Comparison of ENCODE assay signal across 11 cellular contexts in genomic region chr7:27191716-27192545, GRCh38. TPM values are rescaled to one million over a fixed set of nuclear protein-coding genes. Genes with fewer than 3 reads are reported as not detected.
DNase-seq lines count a peak whose midpoint lies in the region; ATAC-seq, FAIRE-seq and TF ChIP-seq lines count a peak whose summit lies in the region.
"Had no signal": no experiment of that assay in that cellular context is flagged by ENCODE, and none has a peak within 500 bp of the region (broad histone marks: within the 10 kb centered on the region; RNA-seq: fewer than 3 reads in every experiment).

No MANE protein-coding gene starts in this region.

- peaks cover 91% of the 10 kb centered on the region for H3K27me3 Mint-ChIP-seq in neural progenitor cell (ENCODE audit: insufficient read depth, low read depth)

- H3K56ac ChIP-seq in H1 (replicated peaks; ENCODE audit: insufficient read length, low read depth, low read length) = no peak overlapping the region

- H4K20me1 ChIP-seq in H1 (replicated peaks in 1 of 2; ENCODE audit: control insufficient read depth in 1 of 2, insufficient read depth in 2 of 2, low read length in 2 of 2) (peaks cover 22 to 53% of the 10 kb centered on the region in 2 experiments), neural progenitor cell (ENCODE audit: low read depth) (peaks cover 91% of the 10 kb centered on the region)

- H3K9ac ChIP-seq in H1 (replicated peaks in 1 of 4; ENCODE audit: extremely low read depth in 1 of 4, low read depth in 3 of 4, low read length in 3 of 4) (no peak overlapping the region), neural progenitor cell (no peak overlapping the region)

- intact Hi-C loops in heart right ventricle (cut with DNase I) (loop anchor here in 7 of 10 donors (5.0 to 10.0 kb wide), 5 partner anchors 583 to 903 kb away; no protein-coding TSS in a partner anchor), Right ventricle myocardium inferior (cut with DNase I) (no loop called here)

- peaks cover 5% of the 10 kb centered on the region for H3F3A ChIP-seq in neural progenitor cell (ENCODE audit: low read depth)

- H3K4me1 ChIP-seq in heart right ventricle (peaks cover 14 to 43% (median 32%) of the 10 kb centered on the region in 9 donors), H1 (replicated peaks in 1 of 4; ENCODE audit: control insufficient read depth in 3 of 4, insufficient read depth in 4 of 4, low read length in 3 of 4) (peaks cover 0 to 17% (median 12%) of the 10 kb centered on the region in 4 experiments; a peak in 5 of 7 replicates), neural progenitor cell (no peaks in the 10 kb centered on the region)

- H2BK5ac ChIP-seq in H1 (ENCODE audit: low read depth, low read length) = no peak overlapping the region

- CTCF ChIA-PET in H1 (lab: Charles Lee; ENCODE audit: partially characterized antibody) = interaction anchor here (1.1 to 9.1 kb wide), 3 partner anchors 12 to 17 kb away, joined by 3 to 64 read pairs (median 22); no protein-coding TSS in a partner anchor

- H3K36me3 ChIP-seq in heart right ventricle (no peaks in the 10 kb centered on the region), H1 (ENCODE audit: control insufficient read depth in 2 of 4, insufficient read depth in 4 of 4, low read length in 3 of 4) (peaks cover 0 to 10% (median 0%) of the 10 kb centered on the region in 4 experiments; a peak in 1 of 8 replicates), neural progenitor cell (no peaks in the 10 kb centered on the region)

- no peak overlapping the region for H2BK120ac ChIP-seq in H1 (replicated peaks; ENCODE audit: low read depth, low read length)

- H3K18ac ChIP-seq in H1 (ENCODE audit: extremely low read depth, low read length) = no peak overlapping the region

- H2BK20ac ChIP-seq in H1 (ENCODE audit: low read length) = no peak overlapping the region

- no peak for TF ChIP-seq CTCF in heart right ventricle (IDR thresholded peaks at IDR 0.05)
- TF ChIP-seq CTCF in H1 (IDR thresholded peaks at IDR 0.05; ENCODE audit: control extremely low read depth in 1 of 3, insufficient read depth in 1 of 3, low read depth in 1 of 3, low read length in 3 of 3) = no peak
- no peak for TF ChIP-seq CTCF in neural progenitor cell (IDR thresholded peaks at IDR 0.05)

- H2BK15ac ChIP-seq in H1 (ENCODE audit: low read length) = no peak overlapping the region

- H4K91ac ChIP-seq in H1 (replicated peaks; ENCODE audit: insufficient read length, low read length) = no peak overlapping the region

- no peak for FAIRE-seq in H1 (lab: Jason Lieb, UNC)

- no peak overlapping the region for H4K5ac ChIP-seq in H1 (ENCODE audit: insufficient read length, low read depth, low read length)

- no peak overlapping the region for H4K8ac ChIP-seq in H1 (ENCODE audit: extremely low read depth, insufficient read depth, low read length)

- H3K27ac ChIP-seq in heart right ventricle (no peak overlapping the region), H1 (ENCODE audit: low read depth, low read length) (no peak overlapping the region), neural progenitor cell (no peak overlapping the region)
- H3K27ac ChIP-seq: C4-2B had no signal

- no peaks in the 10 kb centered on the region for H3K79me1 ChIP-seq in H1 (ENCODE audit: low read depth, low read length)

- peaks cover 2% of the 10 kb centered on the region for H3K4me1 Mint-ChIP-seq in neural progenitor cell

- H3K23me2 ChIP-seq in H1 (ENCODE audit: low read depth, low read length) = no peaks in the 10 kb centered on the region

- WGBS in heart right ventricle, 2 donors = 11 to 15% methylated on average over 43 of the region's 43 CpGs
- WGBS in H1 (ENCODE audit: extremely low coverage in 1 of 2, insufficient coverage in 1 of 2, insufficient read length in 1 of 2, insufficient replicate concordance in 2 of 2, low coverage in 1 of 2, low lambda C conversion rate in 2 of 2, missing lambda C conversion rate in 1 of 2), 2 experiments = 9% methylated on average over 33 of the region's 43 CpGs; no CpG with 5 or more reads in 1 of the 2 experiments

- H3K4me2 ChIP-seq in H1 (ENCODE audit: insufficient read depth in 1 of 2, low read depth in 2 of 2, low read length in 2 of 2) = peak overlapping the region; percentile 18 to 56; a peak in 3 of 4 replicates
- H3K4me2 ChIP-seq in neural progenitor cell = peak overlapping the region; percentile 29

- no peak overlapping the region for H3K27ac Mint-ChIP-seq in neural progenitor cell

- H3K4ac ChIP-seq in H1 (replicated peaks; ENCODE audit: insufficient read length, low read depth, low read length) = no peak overlapping the region

- no peak overlapping the region for H3K4me3 Mint-ChIP-seq in neural progenitor cell

- H2AK5ac ChIP-seq in H1 (ENCODE audit: low read depth, low read length) = no peak overlapping the region

- H3K36me3 Mint-ChIP-seq in neural progenitor cell = no peaks in the 10 kb centered on the region

- H3K4me3 ChIP-seq in heart right ventricle (peak overlapping the region in 7 of 10 donors; percentile 9 to 41 (median 30)), H1 (ENCODE audit: extremely low read depth in 1 of 4, insufficient read depth in 2 of 4, low read depth in 3 of 4, low read length in 4 of 4) (peak overlapping the region in 1 of 4 experiments; percentile 26; a peak in 1 of 8 replicates), neural progenitor cell (no peak overlapping the region)

- DNase-seq in heart right ventricle = no peak
- DNase-seq in Right ventricle myocardium inferior (ENCODE audit: missing footprints) = no peak
- peak in 1 of 2 experiments; percentile 72 for DNase-seq in H1 (ENCODE audit: low read depth in 1 of 2, low spot score in 2 of 2)
- no peak for DNase-seq in neural progenitor cell (ENCODE audit: low spot score)
- no peak for DNase-seq in HK-2 (ENCODE audit: unreplicated experiment)
- no peak for DNase-seq in cortex of kidney (lab: John Stamatoyannopoulos, UW)
- DNase-seq: left cardiac atrium, NCI-H2171 had no signal

- TF ChIP-seq POLR2A in H1 (IDR thresholded peaks at IDR 0.05; ENCODE audit: control extremely low read depth in 1 of 2, low read depth in 2 of 2, low read length in 2 of 2) = no peak

- 0 out of 2 replicates have a peak overlapping the region, but pooled peaks have one; percentile 27 for H2BK12ac ChIP-seq in H1 (ENCODE audit: low read depth, low read length)

- H3K23ac ChIP-seq in H1 (ENCODE audit: insufficient read length) = no peak overlapping the region

- ATAC-seq in heart right ventricle (no peak), Right ventricle myocardium inferior (no peak), GM18907 (IDR thresholded peaks at IDR 0.05; ENCODE audit: unreplicated experiment) (no peak), HG02763 (IDR thresholded peaks at IDR 0.05; ENCODE audit: unreplicated experiment) (no peak)

- no peaks in the 10 kb centered on the region for H3K79me2 ChIP-seq in H1 (ENCODE audit: control insufficient read depth in 1 of 2, insufficient read depth in 2 of 2, low read length in 2 of 2)
- H3K79me2 ChIP-seq in neural progenitor cell (ENCODE audit: low read depth) = no peaks in the 10 kb centered on the region

- TF ChIP-seq EP300 in H1 (IDR thresholded peaks at IDR 0.05; ENCODE audit: borderline replicate concordance in 1 of 2, low read depth in 2 of 2, low read length in 2 of 2) = no peak

- H3K9me3 ChIP-seq in heart right ventricle (no peaks in the 10 kb centered on the region), H1 (ENCODE audit: insufficient read depth in 2 of 2, low read depth in 1 of 2, low read length in 1 of 2) (peaks cover 0 to 3% of the 10 kb centered on the region in 2 experiments; a peak in 1 of 4 replicates), neural progenitor cell (ENCODE audit: low read depth) (no peaks in the 10 kb centered on the region)

- peaks cover 62 to 100% (median 100%) of the 10 kb centered on the region in 7 donors for H3K27me3 ChIP-seq in heart right ventricle
- H3K27me3 ChIP-seq in H1 (replicated peaks in 1 of 4; ENCODE audit: control insufficient read depth in 3 of 4, extremely low read depth in 1 of 4, insufficient read depth in 3 of 4, low read length in 3 of 4) = peaks cover 83 to 100% (median 95%) of the 10 kb centered on the region in 4 experiments
- H3K27me3 ChIP-seq in neural progenitor cell = peaks cover 100% of the 10 kb centered on the region

- no peak overlapping the region for H2AFZ ChIP-seq in H1 (ENCODE audit: low read length)
- H2AFZ ChIP-seq in neural progenitor cell (replicated peaks) = no peak overlapping the region

- H3K14ac ChIP-seq in H1 (ENCODE audit: insufficient read length) = no peak overlapping the region

- POLR2A ChIA-PET in H1 (lab: Charles Lee; ENCODE audit: partially characterized antibody) = interaction anchor here (1.1 kb wide), 1 partner anchor 18 kb away, joined by 3 read pairs; no protein-coding TSS in a partner anchor

- no peak for TF ChIP-seq RAD21 in H1 (IDR thresholded peaks at IDR 0.05 in 1 of 2, conservative IDR thresholded peaks at IDR 0.05 in 1 of 2; ENCODE audit: low read depth in 2 of 2, low read length in 2 of 2)

- peaks cover 14% of the 10 kb centered on the region for H3K9me3 Mint-ChIP-seq in neural progenitor cell

RNA-seq across cellular contexts. Expression of gene HOXA11, which starts 6.9 kb away (rescaled TPM):
- total RNA-seq in heart right ventricle = not detected
- not detected for polyA plus RNA-seq in heart right ventricle
- total RNA-seq in Right ventricle myocardium inferior = not detected
- total RNA-seq in H1 (2021; fragmentation: NEBNext Ultra II Directional; extraction: Animal tissue kit (Norgen Biotek cat#: 25700)) = not detected in 2 replicates
- polyA plus RNA-seq in H1 (2011; rRNA removed) = not detected in 2 replicates
- not detected for polyA plus RNA-seq in H1 (2011; cell fraction: cytosol; rRNA removed)
- polyA plus RNA-seq in H1 (2011; cell fraction: nucleus; rRNA removed) = not detected
- polyA plus RNA-seq in H1 (2012, experiment 1 of 2) = not detected in 4 replicates
- not detected for polyA plus RNA-seq in H1 (2012, experiment 2 of 2)
- polyA plus RNA-seq in H1 (2013, experiment 1 of 2) = not detected
- not detected for polyA plus RNA-seq in H1 (2013, experiment 2 of 2)
- not detected in 2 replicates for polyA minus RNA-seq in H1 (2011; rRNA and poly(A)+ RNA removed)
- polyA minus RNA-seq in H1 (2011; cell fraction: cytosol; rRNA and poly(A)+ RNA removed) = not detected
- polyA minus RNA-seq in H1 (2011; cell fraction: nucleus; rRNA and poly(A)+ RNA removed) = not detected
- not detected in 2 replicates for total RNA-seq in neural progenitor cell (ENCODE audit: low replicate concordance)
- total RNA-seq: left cardiac atrium had no signal

RNA-seq across cellular contexts. Expression of gene HOXA13, which starts 8.0 kb away (rescaled TPM):
- not detected for total RNA-seq in heart right ventricle
- not detected for polyA plus RNA-seq in heart right ventricle
- not detected for total RNA-seq in Right ventricle myocardium inferior
- not detected in 2 replicates for total RNA-seq in H1 (2021; fragmentation: NEBNext Ultra II Directional; extraction: Animal tissue kit (Norgen Biotek cat#: 25700))
- polyA plus RNA-seq in H1 (2011; rRNA removed) = not detected in 2 replicates
- not detected for polyA plus RNA-seq in H1 (2011; cell fraction: cytosol; rRNA removed)
- not detected for polyA plus RNA-seq in H1 (2011; cell fraction: nucleus; rRNA removed)
- polyA plus RNA-seq in H1 (2012, experiment 1 of 2) = 0.07 TPM in 1 of 4 replicates, not detected in the others
- polyA plus RNA-seq in H1 (2012, experiment 2 of 2) = not detected
- polyA plus RNA-seq in H1 (2013, experiment 1 of 2) = not detected
- not detected for polyA plus RNA-seq in H1 (2013, experiment 2 of 2)
- polyA minus RNA-seq in H1 (2011; rRNA and poly(A)+ RNA removed) = not detected in 2 replicates
- not detected for polyA minus RNA-seq in H1 (2011; cell fraction: cytosol; rRNA and poly(A)+ RNA removed)
- not detected for polyA minus RNA-seq in H1 (2011; cell fraction: nucleus; rRNA and poly(A)+ RNA removed)
- total RNA-seq in neural progenitor cell (ENCODE audit: low replicate concordance) = not detected in 2 replicates
- total RNA-seq: left cardiac atrium had no signal

RNA-seq across cellular contexts. Expression of gene HOXA10, which starts 17.8 kb away (rescaled TPM):
- total RNA-seq in heart right ventricle = under 1 TPM in 1 of 10 donors, not detected in 9; 0.19 TPM
- under 1 TPM in 1 of 2 donors, not detected in 1; 0.03 TPM for polyA plus RNA-seq in heart right ventricle
- not detected for total RNA-seq in Right ventricle myocardium inferior
- not detected in 2 replicates for total RNA-seq in H1 (2021; fragmentation: NEBNext Ultra II Directional; extraction: Animal tissue kit (Norgen Biotek cat#: 25700))
- not detected in 2 replicates for polyA plus RNA-seq in H1 (2011; rRNA removed)
- polyA plus RNA-seq in H1 (2011; cell fraction: cytosol; rRNA removed) = not detected
- not detected for polyA plus RNA-seq in H1 (2011; cell fraction: nucleus; rRNA removed)
- not detected in 4 replicates for polyA plus RNA-seq in H1 (2012, experiment 1 of 2)
- polyA plus RNA-seq in H1 (2012, experiment 2 of 2) = not detected
- polyA plus RNA-seq in H1 (2013, experiment 1 of 2) = not detected
- polyA plus RNA-seq in H1 (2013, experiment 2 of 2) = not detected
- not detected in 2 replicates for polyA minus RNA-seq in H1 (2011; rRNA and poly(A)+ RNA removed)
- not detected for polyA minus RNA-seq in H1 (2011; cell fraction: cytosol; rRNA and poly(A)+ RNA removed)
- not detected for polyA minus RNA-seq in H1 (2011; cell fraction: nucleus; rRNA and poly(A)+ RNA removed)
- total RNA-seq in neural progenitor cell (ENCODE audit: low replicate concordance) = not detected in 2 replicates

RNA-seq across cellular contexts. Expression of gene HOXA9, which starts 26.6 kb away (rescaled TPM):
- not detected for total RNA-seq in heart right ventricle
- not detected for polyA plus RNA-seq in heart right ventricle
- not detected for total RNA-seq in Right ventricle myocardium inferior
- total RNA-seq in H1 (2021; fragmentation: NEBNext Ultra II Directional; extraction: Animal tissue kit (Norgen Biotek cat#: 25700)) = not detected in 2 replicates
- polyA plus RNA-seq in H1 (2011; rRNA removed) = not detected in 2 replicates
- not detected for polyA plus RNA-seq in H1 (2011; cell fraction: cytosol; rRNA removed)
- polyA plus RNA-seq in H1 (2011; cell fraction: nucleus; rRNA removed) = not detected
- polyA plus RNA-seq in H1 (2012, experiment 1 of 2) = not detected in 4 replicates
- polyA plus RNA-seq in H1 (2012, experiment 2 of 2) = not detected
- polyA plus RNA-seq in H1 (2013, experiment 1 of 2) = not detected
- not detected for polyA plus RNA-seq in H1 (2013, experiment 2 of 2)
- polyA minus RNA-seq in H1 (2011; rRNA and poly(A)+ RNA removed) = not detected in 2 replicates
- not detected for polyA minus RNA-seq in H1 (2011; cell fraction: cytosol; rRNA and poly(A)+ RNA removed)
- polyA minus RNA-seq in H1 (2011; cell fraction: nucleus; rRNA and poly(A)+ RNA removed) = not detected
- not detected in 2 replicates for total RNA-seq in neural progenitor cell (ENCODE audit: low replicate concordance)
- total RNA-seq: left cardiac atrium had no signal

RNA-seq across cellular contexts. Expression of gene HOXA7, which starts 35.5 kb away (rescaled TPM):
- total RNA-seq in heart right ventricle (not detected), Right ventricle myocardium inferior (not detected), neural progenitor cell (ENCODE audit: low replicate concordance) (not detected in 2 replicates)
- polyA plus RNA-seq in heart right ventricle (under 1 TPM in 1 of 2 donors, not detected in 1; 0.04 TPM), H1 (2011; rRNA removed) (0.03 TPM in 1 of 2 replicates, not detected in the other)
- total RNA-seq in H1 (2021; fragmentation: NEBNext Ultra II Directional; extraction: Animal tissue kit (Norgen Biotek cat#: 25700)) = not detected in 2 replicates
- not detected for polyA plus RNA-seq in H1 (2011; cell fraction: cytosol; rRNA removed)
- not detected for polyA plus RNA-seq in H1 (2011; cell fraction: nucleus; rRNA removed)
- not detected in 4 replicates for polyA plus RNA-seq in H1 (2012, experiment 1 of 2)
- polyA plus RNA-seq in H1 (2012, experiment 2 of 2) = not detected
- polyA plus RNA-seq in H1 (2013, experiment 1 of 2) = 0.02 TPM
- 0.02 TPM for polyA plus RNA-seq in H1 (2013, experiment 2 of 2)
- polyA minus RNA-seq in H1 (2011; rRNA and poly(A)+ RNA removed) = not detected in 2 replicates
- polyA minus RNA-seq in H1 (2011; cell fraction: cytosol; rRNA and poly(A)+ RNA removed) = not detected
- not detected for polyA minus RNA-seq in H1 (2011; cell fraction: nucleus; rRNA and poly(A)+ RNA removed)
